ENCODE assay signal across 1 cellular context in genomic region chr3:42191443-42191747, GRCh38.
TF ChIP-seq lines count a peak whose summit lies in the region.

No MANE protein-coding gene starts in this region.

TF ChIP-seq in SK-N-SH treated with all-trans-retinoic acid at 6 μM for 48 hours, 23 proteins besides CTCF, POLR2A, EP300 and RAD21 (continued from another document):
- TF ChIP-seq TSHZ2 (CRISPR knock-in tag; IDR thresholded peaks at IDR 0.05) (no peak), ISL1 (CRISPR knock-in tag; IDR thresholded peaks at IDR 0.05) (no peak), ZNF565 (CRISPR knock-in tag; conservative IDR thresholded peaks at IDR 0.05; ENCODE audit: low read depth) (no peak), RARB (CRISPR knock-in tag; IDR thresholded peaks at IDR 0.05) (no peak), PPARA (CRISPR knock-in tag; IDR thresholded peaks at IDR 0.05; ENCODE audit: borderline replicate concordance) (no peak), CSRNP3 (CRISPR knock-in tag; IDR thresholded peaks at IDR 0.05) (no peak), TCF4 (CRISPR knock-in tag; IDR thresholded peaks at IDR 0.05; ENCODE audit: borderline replicate concordance) (no peak), GLIS3 (CRISPR knock-in tag; IDR thresholded peaks at IDR 0.05) (no peak)
